Comparison of ENCODE assay signal across 1 cellular context in the genomic region with DNA sequence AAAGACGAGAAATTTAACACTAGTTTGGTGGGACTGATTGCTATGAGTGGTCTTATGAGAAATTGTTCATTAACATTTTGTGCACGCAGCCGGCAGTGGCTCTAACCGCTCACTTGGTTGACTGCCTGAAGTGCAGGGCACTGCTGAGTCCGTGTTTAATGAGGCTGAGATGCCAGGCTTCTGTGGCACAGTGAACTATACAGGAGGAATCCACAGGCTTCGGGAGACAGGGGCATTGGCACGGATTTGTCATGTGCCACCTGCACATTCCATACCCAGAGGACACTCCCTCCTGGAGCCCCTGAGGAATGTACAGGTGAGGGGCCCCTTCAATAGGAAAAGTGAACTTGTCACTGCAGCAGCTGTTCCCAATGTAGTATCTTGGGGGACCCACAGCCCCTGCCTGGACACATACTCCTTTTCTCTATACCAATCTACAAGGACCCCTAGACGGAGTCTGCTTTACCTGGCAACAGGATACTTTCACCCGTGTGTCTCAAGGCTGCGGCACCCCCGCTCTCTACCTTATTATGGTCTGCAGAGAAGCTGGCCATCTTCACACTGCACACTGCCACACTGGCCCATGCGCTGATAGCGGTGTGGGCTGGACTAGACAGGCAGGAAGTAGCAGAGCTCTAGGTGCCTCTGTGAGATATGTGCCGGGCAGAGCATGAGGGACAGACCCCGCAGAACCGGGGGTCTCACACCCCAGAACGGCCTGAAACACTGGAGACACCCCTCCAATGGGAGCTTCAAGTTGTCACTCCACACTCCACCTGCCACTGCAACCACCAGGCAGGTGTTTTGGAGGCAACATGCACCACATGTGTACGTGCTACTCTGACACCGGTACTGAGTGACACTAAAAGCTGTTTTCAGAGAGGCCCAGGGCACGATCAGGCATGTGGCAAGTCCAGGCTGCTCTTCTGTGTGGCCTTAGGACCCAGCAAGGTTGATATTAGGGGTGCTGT.
TF ChIP-seq lines count a peak whose summit lies in the region.

No MANE protein-coding gene starts in this region.

TF ChIP-seq in WTC11, 78 proteins besides CTCF, POLR2A, EP300 and RAD21 (continued from another document):
- TF ChIP-seq, protein P1, sequence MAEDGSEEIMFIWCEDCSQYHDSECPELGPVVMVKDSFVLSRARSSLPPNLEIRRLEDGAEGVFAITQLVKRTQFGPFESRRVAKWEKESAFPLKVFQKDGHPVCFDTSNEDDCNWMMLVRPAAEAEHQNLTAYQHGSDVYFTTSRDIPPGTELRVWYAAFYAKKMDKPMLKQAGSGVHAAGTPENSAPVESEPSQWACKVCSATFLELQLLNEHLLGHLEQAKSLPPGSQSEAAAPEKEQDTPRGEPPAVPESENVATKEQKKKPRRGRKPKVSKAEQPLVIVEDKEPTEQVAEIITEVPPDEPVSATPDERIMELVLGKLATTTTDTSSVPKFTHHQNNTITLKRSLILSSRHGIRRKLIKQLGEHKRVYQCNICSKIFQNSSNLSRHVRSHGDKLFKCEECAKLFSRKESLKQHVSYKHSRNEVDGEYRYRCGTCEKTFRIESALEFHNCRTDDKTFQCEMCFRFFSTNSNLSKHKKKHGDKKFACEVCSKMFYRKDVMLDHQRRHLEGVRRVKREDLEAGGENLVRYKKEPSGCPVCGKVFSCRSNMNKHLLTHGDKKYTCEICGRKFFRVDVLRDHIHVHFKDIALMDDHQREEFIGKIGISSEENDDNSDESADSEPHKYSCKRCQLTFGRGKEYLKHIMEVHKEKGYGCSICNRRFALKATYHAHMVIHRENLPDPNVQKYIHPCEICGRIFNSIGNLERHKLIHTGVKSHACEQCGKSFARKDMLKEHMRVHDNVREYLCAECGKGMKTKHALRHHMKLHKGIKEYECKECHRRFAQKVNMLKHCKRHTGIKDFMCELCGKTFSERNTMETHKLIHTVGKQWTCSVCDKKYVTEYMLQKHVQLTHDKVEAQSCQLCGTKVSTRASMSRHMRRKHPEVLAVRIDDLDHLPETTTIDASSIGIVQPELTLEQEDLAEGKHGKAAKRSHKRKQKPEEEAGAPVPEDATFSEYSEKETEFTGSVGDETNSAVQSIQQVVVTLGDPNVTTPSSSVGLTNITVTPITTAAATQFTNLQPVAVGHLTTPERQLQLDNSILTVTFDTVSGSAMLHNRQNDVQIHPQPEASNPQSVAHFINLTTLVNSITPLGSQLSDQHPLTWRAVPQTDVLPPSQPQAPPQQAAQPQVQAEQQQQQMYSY (CRISPR knock-in tag; IDR thresholded peaks at IDR 0.05) = no peak
- TF ChIP-seq, protein P2, sequence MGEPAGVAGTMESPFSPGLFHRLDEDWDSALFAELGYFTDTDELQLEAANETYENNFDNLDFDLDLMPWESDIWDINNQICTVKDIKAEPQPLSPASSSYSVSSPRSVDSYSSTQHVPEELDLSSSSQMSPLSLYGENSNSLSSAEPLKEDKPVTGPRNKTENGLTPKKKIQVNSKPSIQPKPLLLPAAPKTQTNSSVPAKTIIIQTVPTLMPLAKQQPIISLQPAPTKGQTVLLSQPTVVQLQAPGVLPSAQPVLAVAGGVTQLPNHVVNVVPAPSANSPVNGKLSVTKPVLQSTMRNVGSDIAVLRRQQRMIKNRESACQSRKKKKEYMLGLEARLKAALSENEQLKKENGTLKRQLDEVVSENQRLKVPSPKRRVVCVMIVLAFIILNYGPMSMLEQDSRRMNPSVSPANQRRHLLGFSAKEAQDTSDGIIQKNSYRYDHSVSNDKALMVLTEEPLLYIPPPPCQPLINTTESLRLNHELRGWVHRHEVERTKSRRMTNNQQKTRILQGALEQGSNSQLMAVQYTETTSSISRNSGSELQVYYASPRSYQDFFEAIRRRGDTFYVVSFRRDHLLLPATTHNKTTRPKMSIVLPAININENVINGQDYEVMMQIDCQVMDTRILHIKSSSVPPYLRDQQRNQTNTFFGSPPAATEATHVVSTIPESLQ (CRISPR knock-in tag; IDR thresholded peaks at IDR 0.05) = no peak
- no peak for TF ChIP-seq ZBTB21 (CRISPR knock-in tag; IDR thresholded peaks at IDR 0.05; ENCODE audit: borderline replicate concordance)
TF ChIP-seq in WTC11: peak in this region for 0.
